In the genomic region with DNA sequence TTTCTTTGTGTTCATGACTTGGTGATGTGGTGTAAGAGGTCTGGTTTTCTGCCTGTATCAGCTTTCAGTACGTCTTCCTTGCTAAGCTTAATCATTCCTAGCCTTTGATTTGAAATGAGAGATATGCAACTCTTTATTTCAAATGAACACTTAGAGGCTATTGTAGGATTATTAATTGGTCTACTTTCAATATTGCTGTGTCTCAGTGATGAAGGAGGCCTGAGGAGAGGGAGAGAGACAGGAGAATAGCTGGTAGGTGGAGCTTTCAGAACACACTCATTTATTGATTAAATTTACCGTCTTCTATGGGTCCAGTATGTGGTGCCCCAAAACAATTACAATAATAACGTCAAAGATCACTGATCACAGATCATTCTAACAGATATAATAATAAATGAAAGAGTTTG, we compare ENCODE assay signal across 1 cellular context.
TF ChIP-seq lines count a peak whose summit lies in the region.

No MANE protein-coding gene starts in this region.

TF ChIP-seq in SK-N-SH treated with all-trans-retinoic acid at 6 μM for 48 hours, 23 proteins besides CTCF, POLR2A, EP300 and RAD21 (continued from another document):
- TF ChIP-seq, protein P1, sequence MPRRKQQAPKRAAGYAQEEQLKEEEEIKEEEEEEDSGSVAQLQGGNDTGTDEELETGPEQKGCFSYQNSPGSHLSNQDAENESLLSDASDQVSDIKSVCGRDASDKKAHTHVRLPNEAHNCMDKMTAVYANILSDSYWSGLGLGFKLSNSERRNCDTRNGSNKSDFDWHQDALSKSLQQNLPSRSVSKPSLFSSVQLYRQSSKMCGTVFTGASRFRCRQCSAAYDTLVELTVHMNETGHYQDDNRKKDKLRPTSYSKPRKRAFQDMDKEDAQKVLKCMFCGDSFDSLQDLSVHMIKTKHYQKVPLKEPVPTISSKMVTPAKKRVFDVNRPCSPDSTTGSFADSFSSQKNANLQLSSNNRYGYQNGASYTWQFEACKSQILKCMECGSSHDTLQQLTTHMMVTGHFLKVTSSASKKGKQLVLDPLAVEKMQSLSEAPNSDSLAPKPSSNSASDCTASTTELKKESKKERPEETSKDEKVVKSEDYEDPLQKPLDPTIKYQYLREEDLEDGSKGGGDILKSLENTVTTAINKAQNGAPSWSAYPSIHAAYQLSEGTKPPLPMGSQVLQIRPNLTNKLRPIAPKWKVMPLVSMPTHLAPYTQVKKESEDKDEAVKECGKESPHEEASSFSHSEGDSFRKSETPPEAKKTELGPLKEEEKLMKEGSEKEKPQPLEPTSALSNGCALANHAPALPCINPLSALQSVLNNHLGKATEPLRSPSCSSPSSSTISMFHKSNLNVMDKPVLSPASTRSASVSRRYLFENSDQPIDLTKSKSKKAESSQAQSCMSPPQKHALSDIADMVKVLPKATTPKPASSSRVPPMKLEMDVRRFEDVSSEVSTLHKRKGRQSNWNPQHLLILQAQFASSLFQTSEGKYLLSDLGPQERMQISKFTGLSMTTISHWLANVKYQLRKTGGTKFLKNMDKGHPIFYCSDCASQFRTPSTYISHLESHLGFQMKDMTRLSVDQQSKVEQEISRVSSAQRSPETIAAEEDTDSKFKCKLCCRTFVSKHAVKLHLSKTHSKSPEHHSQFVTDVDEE (CRISPR knock-in tag; IDR thresholded peaks at IDR 0.05): no peak
- TF ChIP-seq, protein P2, sequence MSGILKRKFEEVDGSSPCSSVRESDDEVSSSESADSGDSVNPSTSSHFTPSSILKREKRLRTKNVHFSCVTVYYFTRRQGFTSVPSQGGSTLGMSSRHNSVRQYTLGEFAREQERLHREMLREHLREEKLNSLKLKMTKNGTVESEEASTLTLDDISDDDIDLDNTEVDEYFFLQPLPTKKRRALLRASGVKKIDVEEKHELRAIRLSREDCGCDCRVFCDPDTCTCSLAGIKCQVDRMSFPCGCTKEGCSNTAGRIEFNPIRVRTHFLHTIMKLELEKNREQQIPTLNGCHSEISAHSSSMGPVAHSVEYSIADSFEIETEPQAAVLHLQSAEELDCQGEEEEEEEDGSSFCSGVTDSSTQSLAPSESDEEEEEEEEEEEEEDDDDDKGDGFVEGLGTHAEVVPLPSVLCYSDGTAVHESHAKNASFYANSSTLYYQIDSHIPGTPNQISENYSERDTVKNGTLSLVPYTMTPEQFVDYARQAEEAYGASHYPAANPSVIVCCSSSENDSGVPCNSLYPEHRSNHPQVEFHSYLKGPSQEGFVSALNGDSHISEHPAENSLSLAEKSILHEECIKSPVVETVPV (CRISPR knock-in tag; IDR thresholded peaks at IDR 0.05): no peak
